ENCODE assay signal across 10 cellular contexts in genomic region chr4:36242629-36243354, GRCh38. TPM values are rescaled to one million over a fixed set of nuclear protein-coding genes. Genes with fewer than 3 reads are reported as not detected.
DNase-seq lines count a peak whose midpoint lies in the region; ATAC-seq and TF ChIP-seq lines count a peak whose summit lies in the region.
"Had no signal": no experiment of that assay in that cellular context is flagged by ENCODE, and none has a peak within 500 bp of the region (broad histone marks: within the 10 kb centered on the region; RNA-seq: fewer than 3 reads in every experiment).

No MANE protein-coding gene starts in this region.

- no TSS peak for BruUV-seq in MCF 10A (replicated peaks; lab: Mats Ljungman, UMichigan)

- H3K27me3 Mint-ChIP-seq in MCF 10A (ENCODE audit: insufficient read depth, unreplicated experiment) (no peaks in the 10 kb centered on the region), mesothelial cell of epicardium (ENCODE audit: low read depth) (peaks cover 27% of the 10 kb centered on the region)

- TF ChIP-seq CTCF in heart right ventricle (IDR thresholded peaks at IDR 0.05) (no peak), MCF 10A (IDR thresholded peaks at IDR 0.05; ENCODE audit: unreplicated experiment) (no peak), mesothelial cell of epicardium (IDR thresholded peaks at IDR 0.05; ENCODE audit: unreplicated experiment) (no peak), uterus (IDR thresholded peaks at IDR 0.05) (no peak)

- DNase-seq in heart right ventricle: no peak
- DNase-seq in Right ventricle myocardium superior: no peak
- DNase-seq in MCF 10A (ENCODE audit: unreplicated experiment): peak; percentile 14
- DNase-seq in mesothelial cell of epicardium (ENCODE audit: low spot score in 2 of 2, unreplicated experiment in 2 of 2): no peak
- DNase-seq in uterus: no peak
- DNase-seq in NCI-H1048 (lab: John Stamatoyannopoulos, UW): no peak
- DNase-seq in HPDE6-E6E7 (ENCODE audit: extremely low spot score): no peak
- DNase-seq in HuH-7 (ENCODE audit: low spot score): no peak

- CTCF ChIA-PET in MCF 10A (lab: Yijun Ruan, JAX): interaction anchor here (1.1 to 3.0 kb wide), 4 partner anchors 28 to 155 kb away, joined by 3 to 18 read pairs (median 4); partner anchors contain the start of gene DTHD1

- H3K36me3 ChIP-seq in heart right ventricle (no peaks in the 10 kb centered on the region), uterus (no peaks in the 10 kb centered on the region)

- H3K36me3 Mint-ChIP-seq in MCF 10A (ENCODE audit: insufficient read depth, unreplicated experiment) (no peaks in the 10 kb centered on the region), mesothelial cell of epicardium (peaks cover 9% of the 10 kb centered on the region)

- H3K4me3 ChIP-seq in heart right ventricle: peak overlapping the region in 8 of 10 donors; percentile 39 to 73 (median 66)
- H3K4me3 ChIP-seq in uterus: peak overlapping the region; percentile 74 to 87

- H3K27ac ChIP-seq in heart right ventricle: peak overlapping the region in 5 of 10 donors; percentile 1 to 97 (median 83)
- peak overlapping the region; percentile 8 to 94 for H3K27ac ChIP-seq in uterus

- H3K4me1 ChIP-seq in heart right ventricle: peaks cover 0 to 41% (median 6%) of the 10 kb centered on the region in 9 donors
- no peaks in the 10 kb centered on the region for H3K4me1 ChIP-seq in uterus

- peaks cover 0 to 24% (median 0%) of the 10 kb centered on the region in 7 donors for H3K27me3 ChIP-seq in heart right ventricle
- H3K27me3 ChIP-seq in uterus: no peaks in the 10 kb centered on the region

- peak in 1 of 8 donors; percentile 38 for ATAC-seq in heart right ventricle
- ATAC-seq in Right ventricle myocardium superior (ENCODE audit: poor library complexity): no peak

- no peak for TF ChIP-seq POLR2A in uterus (IDR thresholded peaks at IDR 0.05)

- H3K4me3 Mint-ChIP-seq in MCF 10A (ENCODE audit: unreplicated experiment) (peak overlapping the region; percentile 90), mesothelial cell of epicardium (peak overlapping the region; percentile 88)

- H3K4me1 Mint-ChIP-seq in MCF 10A (ENCODE audit: insufficient read depth, unreplicated experiment) (peaks cover 16% of the 10 kb centered on the region), mesothelial cell of epicardium (peaks cover 29% of the 10 kb centered on the region)

- H3K9me3 ChIP-seq in heart right ventricle (peaks cover 0 to 3% (median 0%) of the 10 kb centered on the region in 11 donors), uterus (no peaks in the 10 kb centered on the region)

- POLR2A ChIA-PET in MCF 10A (lab: Yijun Ruan, JAX): interaction anchor here (0.6 to 6.0 kb wide), 16 partner anchors 9 to 309 kb away, joined by 3 to 68 read pairs (median 4); partner anchors contain the start of gene DTHD1

- 59 to 70% methylated on average over 7 of the region's 7 CpGs for WGBS in heart right ventricle, 2 donors

- H3K27ac Mint-ChIP-seq in MCF 10A (ENCODE audit: low read depth, unreplicated experiment): peak overlapping the region; percentile 92
- H3K27ac Mint-ChIP-seq in mesothelial cell of epicardium: peak overlapping the region; percentile 89

- H3K9me3 Mint-ChIP-seq in MCF 10A (ENCODE audit: unreplicated experiment) (no peaks in the 10 kb centered on the region), mesothelial cell of epicardium (peaks cover 11% of the 10 kb centered on the region)

- intact Hi-C loops in heart right ventricle (cut with DNase I) (no loop called here), Right ventricle myocardium superior (cut with DNase I) (no loop called here), MCF 10A (cut with micrococcal nuclease) (no loop called here), uterus (cut with DNase I; ENCODE audit: low total_unique reads) (no loop called here)

RNA-seq across cellular contexts. Expression of gene ARAP2, which starts 1.5 kb away (rescaled TPM):
- 1 to 10 TPM; 1.5 to 6.9 (median 3.3) TPM for total RNA-seq in heart right ventricle
- polyA plus RNA-seq in heart right ventricle: under 1 TPM; 0.19 to 0.51 TPM
- total RNA-seq in Right ventricle myocardium superior: 2.4 TPM
- total RNA-seq in MCF 10A (2022): 10.9 and 12.0 TPM in 2 replicates
- 15.4 to 16.6 TPM (median 16.0 TPM) in 3 replicates for total RNA-seq in mesothelial cell of epicardium
- total RNA-seq in uterus: 100 to 1,000 TPM in 1 of 4 donors, 10 to 100 TPM in 3; 10.5 to 134 (median 27.1) TPM

RNA-seq across cellular contexts. Expression of gene DTHD1, which starts 38.6 kb away (rescaled TPM):
- total RNA-seq in heart right ventricle (under 1 TPM in 3 of 10 donors, not detected in 7; 0.10 to 0.60 (median 0.13) TPM), Right ventricle myocardium superior (not detected), MCF 10A (2022) (not detected in 2 replicates), mesothelial cell of epicardium (not detected in 3 replicates), uterus (1 to 10 TPM; 1.0 to 2.5 (median 2.1) TPM)
- not detected for polyA plus RNA-seq in heart right ventricle
- total RNA-seq: H1, NCI-H460 had no signal
- polyA plus RNA-seq: H1 had no signal
